14 cellular contexts compared by ENCODE assay signal in genomic region chr6:37243131-37243815, GRCh38. TPM values are rescaled to one million over a fixed set of nuclear protein-coding genes. Genes with fewer than 3 reads are reported as not detected.
DNase-seq lines count a peak whose midpoint lies in the region; ATAC-seq and TF ChIP-seq lines count a peak whose summit lies in the region.
"Had no signal": no experiment of that assay in that cellular context is flagged by ENCODE, and none has a peak within 500 bp of the region (broad histone marks: within the 10 kb centered on the region; RNA-seq: fewer than 3 reads in every experiment).

No MANE protein-coding gene starts in this region.

- H4K5ac ChIP-seq in IMR-90 (ENCODE audit: low read depth, low read length) = peak overlapping the region; percentile 95

- H3K4me1 Mint-ChIP-seq in mesothelial cell of epicardium = peaks cover 56% of the 10 kb centered on the region

- H3K4ac ChIP-seq in IMR-90 (ENCODE audit: low read depth, low read length) = peak overlapping the region; percentile 98

- DNase-seq in IMR-90 (no peak), mammary epithelial cell (no peak), mesothelial cell of epicardium (ENCODE audit: low spot score in 2 of 2, unreplicated experiment in 2 of 2) (no peak), thyroid gland (no peak), T1000 (lab: John Stamatoyannopoulos, UW) (no peak), SIG-M5 (lab: John Stamatoyannopoulos, UW) (no peak)
- DNase-seq in activated CD8-positive, alpha-beta memory T cell treated with anti-CD3 and anti-CD28 coated beads, Interleukin-2, amount 50 U/mL, for 48 hours = no peak
- no peak for DNase-seq in activated effector memory CD4-positive, alpha-beta T cell treated with anti-CD3 and anti-CD28 coated beads, Interleukin-2, amount 50 U/mL, for 16 hours
- DNase-seq: activated CD8-positive, alpha-beta memory T cell treated with anti-CD3 and anti-CD28 coated beads, Interleukin-2, amount 50 U/mL, for 4 hours; CD8-positive, alpha-beta T cell; NCI-H1417; NCI-H526; nephron progenitor cell; SHP77 treated with DMSO at 0.1 percent for 48 hours had no signal

- H3K36me3 Mint-ChIP-seq in mesothelial cell of epicardium = peaks cover 1% of the 10 kb centered on the region
- H3K36me3 Mint-ChIP-seq: CD8-positive, alpha-beta T cell had no signal

- POLR2A ChIA-PET in IMR-90 (lab: Charles Lee; ENCODE audit: unreplicated experiment) = interaction anchor here (1.0 kb wide), 1 partner anchor 12 kb away, joined by 3 read pairs; no protein-coding TSS in a partner anchor

- H3K9ac ChIP-seq in IMR-90 (ENCODE audit: low read depth, low read length) (peak overlapping the region; percentile 8; the same call in 1 of the 2 replicates), mammary epithelial cell (ENCODE audit: insufficient read depth, low read length) (no peak overlapping the region)

- dilution Hi-C loops in IMR-90 (cut with HindIII; ENCODE audit: low sequenced_read_pairs, unreplicated experiment) (no loop called here), mammary epithelial cell (cut with HindIII; ENCODE audit: low sequenced_read_pairs) (no loop called here)

- peak overlapping the region; percentile 98 for H4K91ac ChIP-seq in IMR-90 (ENCODE audit: insufficient read depth, low read depth, low read length)

- H3K79me2 ChIP-seq in mammary epithelial cell (ENCODE audit: insufficient read depth, low read length) = no peaks in the 10 kb centered on the region

- H3K36me3 ChIP-seq in IMR-90 (ENCODE audit: control insufficient read depth, insufficient read depth, low read length) (no peaks in the 10 kb centered on the region), mammary epithelial cell (ENCODE audit: insufficient read depth, low read length) (no peaks in the 10 kb centered on the region), thyroid gland (no peaks in the 10 kb centered on the region)

- peaks cover 8% of the 10 kb centered on the region for H3K9me3 Mint-ChIP-seq in mesothelial cell of epicardium
- H3K9me3 Mint-ChIP-seq: CD8-positive, alpha-beta T cell had no signal

- no peak for ATAC-seq in IMR-90 (ENCODE audit: low read depth)
- ATAC-seq: CD8-positive, alpha-beta T cell had no signal

- peak overlapping the region; percentile 31 to 99 for H4K8ac ChIP-seq in IMR-90 (ENCODE audit: low read depth in 2 of 2, low read length in 2 of 2)

- WGBS in IMR-90 (ENCODE audit: extremely low coverage in 2 of 2, insufficient read length in 1 of 2), 2 experiments = 100% methylated on average over 1 of the region's 8 CpGs; no CpG with 5 or more reads in 1 of the 2 experiments
- 95% methylated on average over 4 of the region's 8 CpGs for WGBS in mammary epithelial cell (ENCODE audit: low coverage, missing lambda C conversion rate)
- 90 to 92% methylated on average over 8 of the region's 8 CpGs for WGBS in thyroid gland, 2 donors

- H2BK120ac ChIP-seq in IMR-90 (ENCODE audit: low read depth, low read length) = peak overlapping the region; percentile 100

- no peak for TF ChIP-seq RAD21 in IMR-90 (IDR thresholded peaks at IDR 0.05; ENCODE audit: low read length)

- H2AK9ac ChIP-seq in IMR-90 (replicated peaks; ENCODE audit: low read depth, low read length, poor library complexity) = peak overlapping the region; percentile 73

- H3K4me1 ChIP-seq in IMR-90 (ENCODE audit: control insufficient read depth, insufficient read depth, low read length) (peaks cover 36% of the 10 kb centered on the region), mammary epithelial cell (ENCODE audit: insufficient read depth, low read length) (peaks cover 50% of the 10 kb centered on the region), thyroid gland (peaks cover 26 to 68% of the 10 kb centered on the region in 2 donors)

- H2AK5ac ChIP-seq in IMR-90 (ENCODE audit: low read depth, low read length) = peak overlapping the region; percentile 97

- in situ Hi-C loops in IMR-90 (cut with MboI; ENCODE audit: low sequenced_read_pairs) (no loop called here), mammary epithelial cell (cut with MboI; ENCODE audit: low sequenced_read_pairs in 2 of 2) (no loop called here)

- TF ChIP-seq POLR2A in IMR-90 (IDR thresholded peaks at IDR 0.05; ENCODE audit: low read depth, low read length) = no peak; the same call in 1 of the 2 replicates
- TF ChIP-seq POLR2A in thyroid gland (IDR thresholded peaks at IDR 0.05) = no peak

- H3K18ac ChIP-seq in IMR-90 (ENCODE audit: low read depth, low read length) = peak overlapping the region; percentile 97

- intact Hi-C loops in IMR-90 (cut with micrococcal nuclease) = loop anchor here (5.0 kb wide), 1 partner anchor 101 kb away; no protein-coding TSS in a partner anchor
- intact Hi-C loops in mammary epithelial cell (cut with micrococcal nuclease) = no loop called here
- intact Hi-C loops in thyroid gland (cut with DNase I) = no loop called here

- TF ChIP-seq CTCF in IMR-90 (conservative IDR thresholded peaks at IDR 0.05; ENCODE audit: low read depth, low read length) (no peak), mammary epithelial cell (conservative IDR thresholded peaks at IDR 0.05 in 1 of 2, IDR thresholded peaks at IDR 0.05 in 1 of 2; ENCODE audit: extremely low read depth in 1 of 2, insufficient read depth in 1 of 2, low read depth in 1 of 2, low read length in 2 of 2) (no peak), mesothelial cell of epicardium (IDR thresholded peaks at IDR 0.05; ENCODE audit: unreplicated experiment) (no peak), thyroid gland (IDR thresholded peaks at IDR 0.05) (no peak)

- H4K20me1 ChIP-seq in IMR-90 (ENCODE audit: insufficient read depth, low read length) (no peaks in the 10 kb centered on the region; the same call in 1 of the 2 replicates), mammary epithelial cell (ENCODE audit: insufficient read depth, low read length) (no peaks in the 10 kb centered on the region)

- H3K4me3 ChIP-seq in IMR-90 (ENCODE audit: insufficient read depth, low read depth, low read length) = no peak overlapping the region
- no peak overlapping the region for H3K4me3 ChIP-seq in mammary epithelial cell (replicated peaks in 1 of 3; ENCODE audit: insufficient read depth in 1 of 3, low read depth in 2 of 3, low read length in 3 of 3)
- H3K4me3 ChIP-seq in thyroid gland (replicated peaks in 1 of 3) = no peak overlapping the region

- peak overlapping the region; percentile 100 for H3K27ac ChIP-seq in IMR-90 (ENCODE audit: insufficient read depth, low read length)
- peak overlapping the region; percentile 89 for H3K27ac ChIP-seq in mammary epithelial cell (ENCODE audit: insufficient read depth, low read depth, low read length)
- peak overlapping the region; percentile 85 to 92 (median 88) for H3K27ac ChIP-seq in thyroid gland

- peak overlapping the region; percentile 90 for H3K27ac Mint-ChIP-seq in mesothelial cell of epicardium
- H3K27ac Mint-ChIP-seq: CD8-positive, alpha-beta T cell; nephron progenitor cell had no signal

- peak overlapping the region; percentile 97 for H3K56ac ChIP-seq in IMR-90 (ENCODE audit: extremely low read depth, insufficient read depth, low read length)

- peak overlapping the region; percentile 98 for H2BK20ac ChIP-seq in IMR-90 (ENCODE audit: low read depth, low read length)

- H3K27me3 ChIP-seq in IMR-90 (ENCODE audit: control insufficient read depth, insufficient read depth, low read length) (no peaks in the 10 kb centered on the region), mammary epithelial cell (ENCODE audit: insufficient read depth, low read length) (no peaks in the 10 kb centered on the region), thyroid gland (no peaks in the 10 kb centered on the region)

- H2BK5ac ChIP-seq in IMR-90 (ENCODE audit: low read depth, low read length, poor library complexity, severe bottlenecking) = peak overlapping the region; percentile 99

- H3K23ac ChIP-seq in IMR-90 (ENCODE audit: low read depth, low read length) = peak overlapping the region; percentile 82

- peaks cover 15% of the 10 kb centered on the region for H3K9me1 ChIP-seq in IMR-90 (ENCODE audit: insufficient read depth, low read length)

- peak overlapping the region; percentile 44 for H2AFZ ChIP-seq in IMR-90 (replicated peaks; ENCODE audit: low read length, poor library complexity)
- H2AFZ ChIP-seq in mammary epithelial cell (ENCODE audit: low read depth, low read length) = peak overlapping the region; percentile 15

- H3K4me3 Mint-ChIP-seq in mesothelial cell of epicardium = no peak overlapping the region
- H3K4me3 Mint-ChIP-seq: CD8-positive, alpha-beta T cell; nephron progenitor cell had no signal

- peaks cover 0 to 14% of the 10 kb centered on the region in 2 experiments; a peak in 1 of 4 replicates for H3K79me1 ChIP-seq in IMR-90 (ENCODE audit: low read depth in 1 of 2, low read length in 2 of 2)

- H3K4me2 ChIP-seq in IMR-90 (ENCODE audit: low read depth, low read length) = peak overlapping the region; percentile 7; the same call in 1 of the 2 replicates
- peak overlapping the region; percentile 53 for H3K4me2 ChIP-seq in mammary epithelial cell (ENCODE audit: insufficient read depth, low read depth, low read length)

- peaks cover 1% of the 10 kb centered on the region for H3K27me3 Mint-ChIP-seq in mesothelial cell of epicardium (ENCODE audit: low read depth)

- CTCF ChIA-PET in IMR-90 (lab: Yijun Ruan, JAX) = interaction anchor here (1.1 kb wide), 1 partner anchor 33 kb away, joined by 3 read pairs; no protein-coding TSS in a partner anchor
- CTCF ChIA-PET in mammary epithelial cell (lab: Charles Lee; ENCODE audit: low non-redundant PET) = interaction anchor here (0.6 kb wide), 1 partner anchor 281 kb away, joined by 4 read pairs; no protein-coding TSS in a partner anchor

- BruUV-seq in IMR-90 (replicated peaks; lab: Mats Ljungman, UMichigan) (no TSS peak), mammary epithelial cell (replicated peaks; lab: Mats Ljungman, UMichigan) (TSS peak; percentile 89)

- H2BK15ac ChIP-seq in IMR-90 (ENCODE audit: low read depth, low read length) = peak overlapping the region; percentile 92; the same call in 2 of the 3 replicates

- peak overlapping the region; percentile 98 for H3K14ac ChIP-seq in IMR-90 (replicated peaks; ENCODE audit: low read depth, low read length)

- H3K9me3 ChIP-seq in IMR-90 (ENCODE audit: control insufficient read depth, insufficient read depth, low read length) (no peaks in the 10 kb centered on the region), mammary epithelial cell (replicated peaks; ENCODE audit: insufficient read depth, low read length) (no peaks in the 10 kb centered on the region), thyroid gland (no peaks in the 10 kb centered on the region)

RNA-seq across cellular contexts. Expression of gene TBC1D22B, which starts 14.3 kb away (rescaled TPM):
- total RNA-seq in IMR-90 (2012; rRNA removed) (6.6 and 7.5 TPM in 2 replicates), mammary epithelial cell (10 to 100 TPM in 1 of 2 donors, 1 to 10 TPM in 1; 9.3 to 10.4 TPM), mesothelial cell of epicardium (14.8 to 15.2 TPM (median 15.1 TPM) in 3 replicates), thyroid gland (10 to 100 TPM; 11.5 to 15.7 (median 14.2) TPM)
- polyA plus RNA-seq in IMR-90 (2012; rRNA removed) (7.1 and 7.5 TPM in 2 replicates), mammary epithelial cell (5.7 TPM)
- polyA plus RNA-seq in IMR-90 (2012; cell fraction: cytosol; rRNA removed) = 5.0 and 5.7 TPM in 2 replicates
- 6.7 and 15.6 TPM in 2 replicates for polyA plus RNA-seq in IMR-90 (2012; cell fraction: nucleus; rRNA removed; ENCODE audit: low replicate concordance)
- polyA minus RNA-seq in mammary epithelial cell = 8.7 TPM

RNA-seq across cellular contexts. Expression of gene TMEM217, which starts 14.7 kb away (rescaled TPM):
- total RNA-seq in IMR-90 (2012; rRNA removed) (1.4 TPM in 2 replicates), mammary epithelial cell (1 to 10 TPM; 1.7 to 4.2 TPM), mesothelial cell of epicardium (1.5 to 2.7 TPM (median 2.0 TPM) in 3 replicates), thyroid gland (1 to 10 TPM in 2 of 4 donors, under 1 TPM in 1, not detected in 1; 0.22 to 3.8 (median 1.0) TPM)
- polyA plus RNA-seq in IMR-90 (2012; rRNA removed) (2.5 and 3.5 TPM in 2 replicates), mammary epithelial cell (1.1 TPM)
- 0.83 and 2.4 TPM in 2 replicates for polyA plus RNA-seq in IMR-90 (2012; cell fraction: cytosol; rRNA removed)
- polyA plus RNA-seq in IMR-90 (2012; cell fraction: nucleus; rRNA removed; ENCODE audit: low replicate concordance) = 2.2 and 9.6 TPM in 2 replicates
- 5.6 TPM for polyA minus RNA-seq in mammary epithelial cell
